In genomic region chr12:63151898-63152700, GRCh38 we compare ENCODE assay signal across 8 cellular contexts. TPM values are rescaled to one million over a fixed set of nuclear protein-coding genes. Genes with fewer than 3 reads are reported as not detected.
A peak's percentile ranks its signal among the peaks of the same experiment; 100 is the strongest.
DNase-seq lines count a peak whose midpoint lies in the region; ATAC-seq and TF ChIP-seq lines count a peak whose summit lies in the region.

No MANE protein-coding gene starts in this region.

- peak; percentile 68 for TF ChIP-seq CTCF in OCI-LY7 (conservative IDR thresholded peaks at IDR 0.05; ENCODE audit: low read length)

- H3K9me2 ChIP-seq in OCI-LY7 (ENCODE audit: insufficient read depth, low read length) = no peaks in the 10 kb centered on the region

- intact Hi-C loops in OCI-LY7 (cut with micrococcal nuclease; ENCODE audit: unreplicated experiment) = no loop called here

- H3K4me2 ChIP-seq in OCI-LY7 (ENCODE audit: low read length) = no peak overlapping the region

- H3K4me3 ChIP-seq in OCI-LY7 (ENCODE audit: low read depth, low read length, poor library complexity, severe bottlenecking) = no peak overlapping the region

- H3K4me1 ChIP-seq in OCI-LY7 (ENCODE audit: insufficient read depth, low read length, poor library complexity, severe bottlenecking) = no peaks in the 10 kb centered on the region

- no peaks in the 10 kb centered on the region for H3K9me3 ChIP-seq in OCI-LY7 (ENCODE audit: low read length)

- H3K79me2 ChIP-seq in OCI-LY7 (ENCODE audit: insufficient read depth, low read depth, low read length) = no peaks in the 10 kb centered on the region

- no peaks in the 10 kb centered on the region for H3K36me3 ChIP-seq in OCI-LY7 (ENCODE audit: insufficient read depth, low read length)

- peak; percentile 76 for ATAC-seq in GM19438 (IDR thresholded peaks at IDR 0.05; ENCODE audit: low read depth, unreplicated experiment)

- H2AFZ ChIP-seq in OCI-LY7 (ENCODE audit: low read length) = no peak overlapping the region

- POLR2A ChIA-PET in OCI-LY7 (lab: Charles Lee) = no interaction called here

- no peak overlapping the region for H3K27ac ChIP-seq in OCI-LY7 (ENCODE audit: low read depth, low read length, poor library complexity, severe bottlenecking)

- BruUV-seq in OCI-LY7 (replicated peaks; lab: Mats Ljungman, UMichigan) = no TSS peak

- CTCF ChIA-PET in OCI-LY7 (lab: Charles Lee; ENCODE audit: unreplicated experiment) = no interaction called here

- peak; percentile 39 for DNase-seq in DMS153 treated with DMSO at 0.1 percent for 48 hours (lab: John Stamatoyannopoulos, UW; ENCODE audit: unreplicated experiment)
- DNase-seq in HT-29 (ENCODE audit: low spot score) = peak; percentile 45
- peak; percentile 7 for DNase-seq in OCI-LY7 (ENCODE audit: low spot score)
- peak; percentile 57 for DNase-seq in dedifferentiated amniotic fluid mesenchymal stem cell (ENCODE audit: extremely low spot score)
- DNase-seq in kidney tubule cell (ENCODE audit: low spot score) = peak; percentile 65
- DNase-seq in superior temporal gyrus (ENCODE audit: extremely low spot score) = peak; percentile 69
- no peak for DNase-seq in NCI-H2196 (lab: John Stamatoyannopoulos, UW; ENCODE audit: unreplicated experiment)

- H4K20me1 ChIP-seq in OCI-LY7 (ENCODE audit: insufficient read depth, low read length) = no peaks in the 10 kb centered on the region

RNA-seq across cellular contexts. Expression of gene AVPR1A, which starts 1.1 kb away (rescaled TPM):
- not detected in 2 replicates for total RNA-seq in HT-29 (2014; rRNA removed; shearing (Covaris generic))
- total RNA-seq in OCI-LY7 (2014; rRNA removed; shearing (Covaris generic)) = not detected in 2 replicates
- total RNA-seq in OCI-LY7 (2022) = not detected in 2 replicates
